Comparison of ENCODE assay signal across 7 cellular contexts in the genomic region with DNA sequence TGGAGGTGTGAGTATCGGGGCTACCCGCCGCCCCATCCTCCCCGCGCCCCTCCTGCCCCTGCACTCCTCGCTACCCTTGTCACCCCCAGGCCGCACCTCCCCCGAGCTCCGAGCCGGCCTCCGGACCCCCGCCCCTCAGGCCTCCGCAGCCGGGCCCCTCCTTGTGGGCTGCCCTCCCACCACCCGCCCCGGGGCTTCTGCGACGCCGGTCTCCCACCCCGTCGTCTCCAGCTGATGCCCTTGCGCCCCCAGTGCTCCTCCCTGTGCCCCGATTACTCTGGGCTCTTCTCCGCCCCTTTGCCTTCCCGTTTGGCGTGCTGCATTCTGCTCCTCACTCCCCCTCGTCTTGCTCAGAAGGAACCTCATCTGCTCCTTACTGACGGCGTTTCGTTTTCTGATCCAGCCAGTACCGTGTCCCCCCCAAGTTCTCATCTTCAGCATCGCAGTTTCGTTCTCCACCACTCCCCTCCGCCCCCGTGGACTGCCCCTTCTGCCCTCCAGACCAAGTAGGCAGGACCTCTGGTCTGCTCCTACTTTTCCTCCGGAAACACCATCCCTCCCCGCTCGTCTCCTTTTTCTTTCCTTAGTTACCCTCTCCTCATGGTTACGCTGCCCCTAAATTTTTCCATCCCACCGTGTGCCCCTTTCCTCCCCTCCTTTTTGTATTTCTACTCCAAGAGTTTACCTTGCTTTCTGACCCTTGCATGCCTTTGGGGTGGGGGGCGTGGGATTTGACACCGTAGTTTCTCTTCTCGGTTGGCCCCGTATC. TPM values are rescaled to one million over a fixed set of nuclear protein-coding genes. Genes with fewer than 3 reads are reported as not detected.
A peak's percentile ranks its signal among the peaks of the same experiment; 100 is the strongest.
DNase-seq lines count a peak whose midpoint lies in the region; ATAC-seq and TF ChIP-seq lines count a peak whose summit lies in the region.

No MANE protein-coding gene starts in this region.

- H3K27me3 ChIP-seq in RWPE2 (ENCODE audit: insufficient read depth, poor library complexity, severe bottlenecking) = no peaks in the 10 kb centered on the region

- no peaks in the 10 kb centered on the region for H3K9me3 Mint-ChIP-seq in MCF 10A (ENCODE audit: unreplicated experiment)

- no TSS peak for BruUV-seq in MCF 10A (replicated peaks; lab: Mats Ljungman, UMichigan)

- peak overlapping the region; percentile 67 for H3K27ac ChIP-seq in RWPE2 (ENCODE audit: poor library complexity, severe bottlenecking)

- peaks cover 53% of the 10 kb centered on the region for H3K4me1 Mint-ChIP-seq in MCF 10A (ENCODE audit: insufficient read depth, unreplicated experiment)

- H3K4me3 Mint-ChIP-seq in MCF 10A (ENCODE audit: unreplicated experiment) = peak overlapping the region; percentile 89

- peak overlapping the region; percentile 88 for H3K27ac Mint-ChIP-seq in MCF 10A (ENCODE audit: low read depth, unreplicated experiment)

- no peaks in the 10 kb centered on the region for H3K9me3 ChIP-seq in RWPE2 (ENCODE audit: severe bottlenecking)

- no peaks in the 10 kb centered on the region for H3K36me3 Mint-ChIP-seq in MCF 10A (ENCODE audit: insufficient read depth, unreplicated experiment)

- intact Hi-C loops in MCF 10A (cut with micrococcal nuclease) = no loop called here

- DNase-seq in GM10266 (ENCODE audit: extremely low spot score) (peak; percentile 58), RWPE2 (ENCODE audit: low spot score) (no peak), MCF 10A (ENCODE audit: unreplicated experiment) (no peak), islet precursor cell (peak; percentile 66), H4 (ENCODE audit: low spot score) (no peak)
- DNase-seq in stimulated activated CD4-positive, alpha-beta T cell treated with anti-CD3 and anti-CD28 coated beads, Interleukin-1b, Interleukin-23, amount 100 ng/mL, for 48 hours = peak; percentile 8

- no peaks in the 10 kb centered on the region for H3K27me3 Mint-ChIP-seq in MCF 10A (ENCODE audit: insufficient read depth, unreplicated experiment)

- CTCF ChIA-PET in MCF 10A (lab: Yijun Ruan, JAX) = interaction anchor here (1.2 to 10.7 kb wide), 2 partner anchors 18 to 75 kb away, joined by 4 to 107 read pairs; no protein-coding TSS in a partner anchor

- POLR2A ChIA-PET in MCF 10A (lab: Yijun Ruan, JAX) = interaction anchor here (0.9 to 3.2 kb wide), 12 partner anchors 9 to 151 kb away, joined by 3 to 37 read pairs (median 7); a partner anchor contains a TSS

- peak overlapping the region; percentile 78 for H3K4me3 ChIP-seq in RWPE2 (ENCODE audit: severe bottlenecking)

- no peaks in the 10 kb centered on the region for H3K36me3 ChIP-seq in RWPE2 (ENCODE audit: low read depth)

- TF ChIP-seq CTCF in GM10266 (IDR thresholded peaks at IDR 0.05; ENCODE audit: control insufficient read depth, insufficient read depth, low read depth, missing control alignments) (no peak), RWPE2 (IDR thresholded peaks at IDR 0.05; ENCODE audit: poor library complexity, severe bottlenecking) (no peak), MCF 10A (IDR thresholded peaks at IDR 0.05; ENCODE audit: unreplicated experiment) (no peak)

- ATAC-seq in HG02623 (IDR thresholded peaks at IDR 0.05; ENCODE audit: unreplicated experiment) = peak; percentile 11
- peak; percentile 28; the same call in 2 of the 3 replicates for ATAC-seq in RWPE2 (ENCODE audit: low read depth)

- peaks cover 38% of the 10 kb centered on the region for H3K4me1 ChIP-seq in RWPE2 (ENCODE audit: insufficient read depth, poor library complexity, severe bottlenecking)

RNA-seq across cellular contexts. Expression of a gene that starts 0.8 kb away (rescaled TPM):
- 36.9 and 43.1 TPM in 2 replicates for total RNA-seq in MCF 10A (2022)
- 17.0 and 17.7 TPM in 2 replicates for total RNA-seq in H4 (2014; rRNA removed; shearing (Covaris generic))

Comparison
In these comparisons a context has a peak if more than half of its experiments do, and no peak if none do; other contexts are left out.
1. DNase-seq: peak in GM10266 (single experiment), islet precursor cell (single experiment) and stimulated activated CD4-positive, alpha-beta T cell treated with anti-CD3 and anti-CD28 coated beads, Interleukin-1b, Interleukin-23, amount 100 ng/mL, for 48 hours (single experiment); none in RWPE2 (single experiment), MCF 10A (single experiment) and H4 (single experiment).